ENCODE assay signal across 11 cellular contexts in genomic region chr18:9619545-9619944, GRCh38. TPM values are rescaled to one million over a fixed set of nuclear protein-coding genes. Genes with fewer than 3 reads are reported as not detected.
A peak's percentile ranks its signal among the peaks of the same experiment; 100 is the strongest.
DNase-seq lines count a peak whose midpoint lies in the region; ATAC-seq lines count a peak whose summit lies in the region.
"Had no signal": no experiment of that assay in that cellular context is flagged by ENCODE, and none has a peak within 500 bp of the region (broad histone marks: within the 10 kb centered on the region; RNA-seq: fewer than 3 reads in every experiment).

No MANE protein-coding gene starts in this region.

- POLR2A ChIA-PET in T-cell (lab: Charles Lee) = no interaction called here

- peaks cover 11% of the 10 kb centered on the region for H3K4me1 Mint-ChIP-seq in activated naive CD8-positive, alpha-beta T cell treated with anti-CD3 and anti-CD28 coated beads, Interleukin-2, amount 50 U/mL, for 24 hours
- peaks cover 0 to 16% (median 16%) of the 10 kb centered on the region in 3 donors for H3K4me1 Mint-ChIP-seq in T-cell

- no peaks in the 10 kb centered on the region for H3K27me3 Mint-ChIP-seq in activated naive CD8-positive, alpha-beta T cell treated with anti-CD3 and anti-CD28 coated beads, Interleukin-2, amount 50 U/mL, for 24 hours
- no peaks in the 10 kb centered on the region for H3K27me3 Mint-ChIP-seq in T-cell

- H3K9me3 Mint-ChIP-seq in activated naive CD8-positive, alpha-beta T cell treated with anti-CD3 and anti-CD28 coated beads, Interleukin-2, amount 50 U/mL, for 24 hours = no peaks in the 10 kb centered on the region
- no peaks in the 10 kb centered on the region for H3K9me3 Mint-ChIP-seq in T-cell
- H3K9me3 Mint-ChIP-seq: activated T-helper 2 cell treated with anti-CD3 and anti-CD28 coated beads, Interferon-gamma antibody, Interleukin-2, Interleukin-4, amounts not matched to agents 10 μg/mL and 5 μg/mL and 100 μg/mL, durations not matched to agents 14 hours and 24 hours and 36 hours had no signal

- peak overlapping the region; percentile 54 for H3K27ac Mint-ChIP-seq in activated naive CD8-positive, alpha-beta T cell treated with anti-CD3 and anti-CD28 coated beads, Interleukin-2, amount 50 U/mL, for 24 hours
- H3K27ac Mint-ChIP-seq in T-cell = no peak overlapping the region
- H3K27ac Mint-ChIP-seq: activated T-helper 2 cell treated with anti-CD3 and anti-CD28 coated beads, Interferon-gamma antibody, Interleukin-2, Interleukin-4, amounts not matched to agents 10 μg/mL and 5 μg/mL and 100 μg/mL, durations not matched to agents 14 hours and 24 hours and 36 hours had no signal

- no peak overlapping the region for H3K4me3 Mint-ChIP-seq in activated naive CD8-positive, alpha-beta T cell treated with anti-CD3 and anti-CD28 coated beads, Interleukin-2, amount 50 U/mL, for 24 hours
- no peak overlapping the region for H3K4me3 Mint-ChIP-seq in T-cell

- intact Hi-C loops in Right ventricle myocardium inferior (cut with DNase I) = loop anchor here (10.0 kb wide), 2 partner anchors 155 to 295 kb away; partner anchors contain the start of gene VAPA
- intact Hi-C loops in cardiac septum (cut with DNase I) = loop anchor here (5.0 to 10.0 kb wide), 3 partner anchors 153 to 905 kb away; partner anchors contain the start of genes NAPG and VAPA

- peak; percentile 57 for ATAC-seq in activated naive CD8-positive, alpha-beta T cell treated with anti-CD3 and anti-CD28 coated beads, Interleukin-2, amount 50 U/mL, for 24 hours
- no peak for ATAC-seq in Right ventricle myocardium inferior
- no peak for ATAC-seq in T-cell (replicated peaks in 1 of 4)

- DNase-seq in AG20443 (ENCODE audit: low spot score) (peak; percentile 14), HT1080 (ENCODE audit: low read depth) (peak; percentile 60), hepatic stellate cell (ENCODE audit: low spot score) (peak; percentile 62), Right ventricle myocardium inferior (ENCODE audit: missing footprints) (no peak), cardiac septum (ENCODE audit: low spot score) (no peak), T-cell (no peak)
- DNase-seq in activated naive CD8-positive, alpha-beta T cell treated with anti-CD3 and anti-CD28 coated beads, Interleukin-2, amount 50 U/mL, for 24 hours = no peak
- no peak for DNase-seq in stimulated activated CD4-positive, alpha-beta T cell treated with anti-CD3 and anti-CD28 coated beads, Interleukin-2, amount 100 ng/mL, for 24 hours
- DNase-seq: H7, NCI-H2171 had no signal

- no peaks in the 10 kb centered on the region for H3K36me3 Mint-ChIP-seq in activated naive CD8-positive, alpha-beta T cell treated with anti-CD3 and anti-CD28 coated beads, Interleukin-2, amount 50 U/mL, for 24 hours (ENCODE audit: low read depth)
- no peaks in the 10 kb centered on the region for H3K36me3 Mint-ChIP-seq in T-cell

- CTCF ChIA-PET in T-cell (lab: Charles Lee) = interaction anchor here in 1 of 2 donors (0.8 kb wide), 1 partner anchor 12 kb away, joined by 4 read pairs; no protein-coding TSS in a partner anchor

RNA-seq across cellular contexts. Expression of gene PPP4R1, which starts 5.2 kb away (rescaled TPM):
- total RNA-seq in HT1080 (2014; rRNA removed; shearing (Covaris generic)) = 82.5 and 95.3 TPM in 2 replicates
- polyA plus RNA-seq in HT1080 (2015; cell fraction: cytosol; rRNA removed) = 48.9 and 55.2 TPM in 2 replicates
- 75.8 and 81.4 TPM in 2 replicates for polyA plus RNA-seq in HT1080 (2015; cell fraction: nucleus; rRNA removed)
- 62.5 TPM for total RNA-seq in Right ventricle myocardium inferior
- 83.1 TPM for total RNA-seq in cardiac septum
- 10 to 100 TPM; 31.5 to 54.7 (median 44.4) TPM for total RNA-seq in T-cell

Comparison
In these comparisons a context has a peak if more than half of its experiments do, and no peak if none do; other contexts are left out.
1. DNase-seq: peak in AG20443 (single experiment), HT1080 (single experiment) and hepatic stellate cell (single experiment); none in activated naive CD8-positive, alpha-beta T cell treated with anti-CD3 and anti-CD28 coated beads, Interleukin-2, amount 50 U/mL, for 24 hours (single experiment), stimulated activated CD4-positive, alpha-beta T cell treated with anti-CD3 and anti-CD28 coated beads, Interleukin-2, amount 100 ng/mL, for 24 hours (0 of 2), Right ventricle myocardium inferior (single experiment), cardiac septum (single experiment) and T-cell (0 of 34).